ENCODE assay signal across 8 cellular contexts in genomic region chr14:69535230-69535848, GRCh38.
DNase-seq lines count a peak whose midpoint lies in the region; ATAC-seq lines count a peak whose summit lies in the region.

No MANE protein-coding gene starts in this region.

- DNase-seq in EH (ENCODE audit: low read depth), result peak; percentile 62
- DNase-seq in NCI-H187 treated with DMSO at 0.1 percent for 48 hours (lab: John Stamatoyannopoulos, UW), result peak; percentile 34
- peak; percentile 41 for DNase-seq in amniotic epithelial cell (ENCODE audit: low read depth)
- DNase-seq in hypothalamus (lab: John Stamatoyannopoulos, UW), result peak in 32 of 51 donors; percentile 5 to 69 (median 30)
- peak; percentile 38 for DNase-seq in stromal cell of bone marrow (ENCODE audit: low read depth)
- DNase-seq in activated CD4-positive, CD25-positive, alpha-beta regulatory T cell (lab: John Stamatoyannopoulos, UW), result no peak
- no peak for DNase-seq in foreskin melanocyte

- no peak for ATAC-seq in GM21737 (IDR thresholded peaks at IDR 0.05; ENCODE audit: unreplicated experiment)

Comparison
In these comparisons a context has a peak if more than half of its experiments do, and no peak if none do; other contexts are left out.
1. DNase-seq: peak in EH (single experiment), NCI-H187 treated with DMSO at 0.1 percent for 48 hours (single experiment), amniotic epithelial cell (single experiment), hypothalamus (32 of 51) and stromal cell of bone marrow (single experiment); none in activated CD4-positive, CD25-positive, alpha-beta regulatory T cell (0 of 4) and foreskin melanocyte (single experiment).